In genomic region chr13:100675660-100676129, GRCh38 we compare ENCODE assay signal across 7 cellular contexts. TPM values are rescaled to one million over a fixed set of nuclear protein-coding genes. Genes with fewer than 3 reads are reported as not detected.
DNase-seq lines count a peak whose midpoint lies in the region; ATAC-seq, FAIRE-seq and TF ChIP-seq lines count a peak whose summit lies in the region.

No MANE protein-coding gene starts in this region.

- H3K14ac ChIP-seq in IMR-90 (replicated peaks; ENCODE audit: low read depth, low read length) = no peak overlapping the region

- TF ChIP-seq CTCF in IMR-90 (conservative IDR thresholded peaks at IDR 0.05; ENCODE audit: low read depth, low read length) (no peak), kidney (IDR thresholded peaks at IDR 0.05; ENCODE audit: borderline replicate concordance, extremely low read depth, insufficient read depth) (no peak), suprapubic skin (IDR thresholded peaks at IDR 0.05) (no peak), D721Med (IDR thresholded peaks at IDR 0.05; ENCODE audit: insufficient read depth, missing control alignments) (no peak), GM13976 (IDR thresholded peaks at IDR 0.05; ENCODE audit: borderline replicate concordance, control extremely low read depth, extremely low read depth, insufficient read depth, missing control alignments) (no peak)

- H3K4me2 ChIP-seq in IMR-90 (ENCODE audit: low read depth, low read length) = peak overlapping the region; percentile 90

- peaks cover 3% of the 10 kb centered on the region for H3K27me3 Mint-ChIP-seq in activated T-helper 17 cell treated with anti-CD3 and anti-CD28 coated beads, Interleukin-2, amount 50 U/mL, for 72 hours

- H3K4me1 ChIP-seq in IMR-90 (ENCODE audit: control insufficient read depth, insufficient read depth, low read length) (peaks cover 8% of the 10 kb centered on the region; the same call in 1 of the 2 replicates), kidney (ENCODE audit: control insufficient read depth in 1 of 2, insufficient read depth in 1 of 2, low read depth in 1 of 2, low read length in 2 of 2) (peaks cover 0 to 9% of the 10 kb centered on the region in 2 donors), suprapubic skin (peaks cover 18% of the 10 kb centered on the region)

- peaks cover 15% of the 10 kb centered on the region for H3K4me1 Mint-ChIP-seq in activated T-helper 17 cell treated with anti-CD3 and anti-CD28 coated beads, Interleukin-2, amount 50 U/mL, for 72 hours

- DNase-seq in IMR-90 (no peak), kidney (no peak), suprapubic skin (ENCODE audit: low spot score in 2 of 2) (no peak), D721Med (ENCODE audit: insufficient read length, low spot score) (no peak), GM13976 (ENCODE audit: low spot score) (no peak)
- no peak for DNase-seq in activated effector memory CD4-positive, alpha-beta T cell treated with anti-CD3 and anti-CD28 coated beads, Interleukin-2, amount 50 U/mL, for 16 hours

- H2AK9ac ChIP-seq in IMR-90 (replicated peaks; ENCODE audit: low read depth, low read length, poor library complexity) = peak overlapping the region; percentile 71

- dilution Hi-C loops in IMR-90 (cut with HindIII; ENCODE audit: low sequenced_read_pairs, unreplicated experiment) = no loop called here

- intact Hi-C loops in IMR-90 (cut with micrococcal nuclease) = loop anchor here (5.0 kb wide), 1 partner anchor 103 kb away; no protein-coding TSS in a partner anchor
- intact Hi-C loops in kidney (cut with DNase I) = no loop called here

- H3K27ac Mint-ChIP-seq in activated T-helper 17 cell treated with anti-CD3 and anti-CD28 coated beads, Interleukin-2, amount 50 U/mL, for 72 hours = peak overlapping the region; percentile 74

- H3K36me3 ChIP-seq in IMR-90 (ENCODE audit: control insufficient read depth, insufficient read depth, low read length) = no peaks in the 10 kb centered on the region
- no peaks in the 10 kb centered on the region for H3K36me3 ChIP-seq in kidney (ENCODE audit: control insufficient read depth in 1 of 2, insufficient read depth in 2 of 2, low read length in 2 of 2)
- no peaks in the 10 kb centered on the region for H3K36me3 ChIP-seq in suprapubic skin

- H4K20me1 ChIP-seq in IMR-90 (ENCODE audit: insufficient read depth, low read length) = peaks cover 4% of the 10 kb centered on the region; the same call in 1 of the 2 replicates

- WGBS in IMR-90 (ENCODE audit: extremely low coverage in 2 of 2, insufficient read length in 1 of 2), 2 experiments = 37% methylated on average over 7 of the region's 15 CpGs; no CpG with 5 or more reads in 1 of the 2 experiments
- 16% methylated on average over 15 of the region's 15 CpGs for WGBS in suprapubic skin

- H2AFZ ChIP-seq in IMR-90 (replicated peaks; ENCODE audit: low read length, poor library complexity) = peak overlapping the region; percentile 90

- H3K4ac ChIP-seq in IMR-90 (ENCODE audit: low read depth, low read length) = peak overlapping the region; percentile 43; the same call in 1 of the 2 replicates

- no peak for TF ChIP-seq EP300 in suprapubic skin (IDR thresholded peaks at IDR 0.05)

- no TSS peak for BruUV-seq in IMR-90 (replicated peaks; lab: Mats Ljungman, UMichigan)

- H3K9me3 ChIP-seq in IMR-90 (ENCODE audit: control insufficient read depth, insufficient read depth, low read length) = no peaks in the 10 kb centered on the region
- H3K9me3 ChIP-seq in kidney (ENCODE audit: control insufficient read depth in 1 of 2, low read length in 2 of 2) = no peaks in the 10 kb centered on the region
- no peaks in the 10 kb centered on the region for H3K9me3 ChIP-seq in suprapubic skin

- FAIRE-seq in kidney (lab: Jason Lieb, UNC) = no peak
- FAIRE-seq in D721Med (lab: Jason Lieb, UNC) = no peak

- H3K9ac ChIP-seq in IMR-90 (ENCODE audit: low read depth, low read length) = 0 out of 2 replicates have a peak overlapping the region, but pooled peaks have one; percentile 77
- peak overlapping the region in 1 of 2 donors; percentile 83 for H3K9ac ChIP-seq in kidney (ENCODE audit: low read length in 2 of 2)

- peak overlapping the region; percentile 86 for H3K4me3 Mint-ChIP-seq in activated T-helper 17 cell treated with anti-CD3 and anti-CD28 coated beads, Interleukin-2, amount 50 U/mL, for 72 hours

- H3K27me3 ChIP-seq in IMR-90 (ENCODE audit: control insufficient read depth, insufficient read depth, low read length) (peaks cover 2% of the 10 kb centered on the region), suprapubic skin (no peaks in the 10 kb centered on the region)

- TF ChIP-seq POLR2A in IMR-90 (IDR thresholded peaks at IDR 0.05; ENCODE audit: low read depth, low read length) = no peak
- TF ChIP-seq POLR2A in suprapubic skin (IDR thresholded peaks at IDR 0.05) = no peak

- POLR2A ChIA-PET in IMR-90 (lab: Charles Lee; ENCODE audit: unreplicated experiment) = no interaction called here

- no peak overlapping the region for H2AK5ac ChIP-seq in IMR-90 (ENCODE audit: low read depth, low read length)

- CTCF ChIA-PET in IMR-90 (lab: Yijun Ruan, JAX) = no interaction called here

- H3K18ac ChIP-seq in IMR-90 (ENCODE audit: low read depth, low read length) = no peak overlapping the region

- no peak overlapping the region for H2BK20ac ChIP-seq in IMR-90 (ENCODE audit: low read depth, low read length)

- H3K23ac ChIP-seq in IMR-90 (ENCODE audit: low read depth, low read length) = peak overlapping the region; percentile 72; the same call in 1 of the 2 replicates

- H2BK120ac ChIP-seq in IMR-90 (ENCODE audit: low read depth, low read length) = no peak overlapping the region; the same call in 1 of the 2 replicates

- no peaks in the 10 kb centered on the region for H3K36me3 Mint-ChIP-seq in activated T-helper 17 cell treated with anti-CD3 and anti-CD28 coated beads, Interleukin-2, amount 50 U/mL, for 72 hours (ENCODE audit: low read depth)

- no peak overlapping the region for H3K56ac ChIP-seq in IMR-90 (ENCODE audit: extremely low read depth, insufficient read depth, low read length)

- peaks cover 4 to 17% of the 10 kb centered on the region in 2 experiments; a peak in 3 of 4 replicates for H3K79me1 ChIP-seq in IMR-90 (ENCODE audit: low read depth in 1 of 2, low read length in 2 of 2)

- in situ Hi-C loops in IMR-90 (cut with MboI; ENCODE audit: low sequenced_read_pairs) (no loop called here), GM13976 (cut with MboI; ENCODE audit: low sequenced_read_pairs, unreplicated experiment) (no loop called here)

- H3K27ac ChIP-seq in IMR-90 (ENCODE audit: insufficient read depth, low read length) (no peak overlapping the region), kidney (ENCODE audit: low read depth in 2 of 2, low read length in 2 of 2) (peak overlapping the region in 1 of 2 donors; percentile 82), suprapubic skin (no peak overlapping the region)

- H4K8ac ChIP-seq in IMR-90 (ENCODE audit: low read depth in 2 of 2, low read length in 2 of 2) = peak overlapping the region in 1 of 2 experiments; percentile 55; a peak in 1 of 4 replicates

- no peak overlapping the region for H4K5ac ChIP-seq in IMR-90 (ENCODE audit: low read depth, low read length)

- peaks cover 4% of the 10 kb centered on the region; the same call in 1 of the 2 replicates for H3K9me1 ChIP-seq in IMR-90 (ENCODE audit: insufficient read depth, low read length)

- H2BK5ac ChIP-seq in IMR-90 (ENCODE audit: low read depth, low read length, poor library complexity, severe bottlenecking) = no peak overlapping the region

- H2BK15ac ChIP-seq in IMR-90 (ENCODE audit: low read depth, low read length) = no peak overlapping the region

- peak overlapping the region; percentile 93 for H3K4me3 ChIP-seq in IMR-90 (ENCODE audit: insufficient read depth, low read depth, low read length)
- H3K4me3 ChIP-seq in kidney (ENCODE audit: low read length in 2 of 2) = peak overlapping the region; percentile 91
- peak overlapping the region; percentile 94 for H3K4me3 ChIP-seq in suprapubic skin

- H4K91ac ChIP-seq in IMR-90 (ENCODE audit: insufficient read depth, low read depth, low read length) = no peak overlapping the region

- H3K9me3 Mint-ChIP-seq in activated T-helper 17 cell treated with anti-CD3 and anti-CD28 coated beads, Interleukin-2, amount 50 U/mL, for 72 hours = no peaks in the 10 kb centered on the region

- no peak for ATAC-seq in IMR-90 (ENCODE audit: low read depth)
- no peak for ATAC-seq in activated T-helper 17 cell treated with anti-CD3 and anti-CD28 coated beads, Interleukin-2, amount 50 U/mL, for 72 hours (replicated peaks)

- TF ChIP-seq RAD21 in IMR-90 (IDR thresholded peaks at IDR 0.05; ENCODE audit: low read length) = no peak

TF ChIP-seq in IMR-90, 13 proteins besides CTCF, POLR2A, EP300 and RAD21:
- no peak for TF ChIP-seq MXI1 (IDR thresholded peaks at IDR 0.05; ENCODE audit: borderline replicate concordance, low read depth, low read length)

RNA-seq across cellular contexts. Expression of gene TMTC4, which starts 1.1 kb away (rescaled TPM):
- total RNA-seq in IMR-90 (2012; rRNA removed) (13.1 and 14.3 TPM in 2 replicates), kidney (15.1 TPM), suprapubic skin (10 to 100 TPM; 17.6 to 37.9 (median 21.0) TPM)
- polyA plus RNA-seq in IMR-90 (2012; rRNA removed) (7.4 and 8.4 TPM in 2 replicates), kidney (ENCODE audit: insufficient read depth, low read depth, low replicate concordance) (10.5 TPM)
- polyA plus RNA-seq in IMR-90 (2012; cell fraction: cytosol; rRNA removed) = 6.2 and 6.5 TPM in 2 replicates
- polyA plus RNA-seq in IMR-90 (2012; cell fraction: nucleus; rRNA removed; ENCODE audit: low replicate concordance) = 9.1 and 18.2 TPM in 2 replicates
- 10 to 100 TPM; 11.5 to 14.0 TPM for total RNA-seq in activated T-helper 17 cell treated with anti-CD3 and anti-CD28 coated beads, Interleukin-2, amount 50 U/mL, for 72 hours
